8 cellular contexts compared by ENCODE assay signal in genomic region chr10:101816913-101817541, GRCh38. TPM values are rescaled to one million over a fixed set of nuclear protein-coding genes. Genes with fewer than 3 reads are reported as not detected.
A peak's percentile ranks its signal among the peaks of the same experiment; 100 is the strongest.
DNase-seq lines count a peak whose midpoint lies in the region; ATAC-seq, FAIRE-seq and TF ChIP-seq lines count a peak whose summit lies in the region.

No MANE protein-coding gene starts in this region.

- TF ChIP-seq CTCF in K562 (IDR thresholded peaks at IDR 0.05 in 2 of 3, conservative IDR thresholded peaks at IDR 0.05 in 1 of 3; ENCODE audit: insufficient read depth in 2 of 3, low read depth in 1 of 3, low read length in 3 of 3) = no peak

- peaks cover 88% of the 10 kb centered on the region for H3K79me2 ChIP-seq in K562 (ENCODE audit: control insufficient read depth, insufficient read depth, low read length)

- H3K4me2 ChIP-seq in K562 (ENCODE audit: insufficient read depth, low read length) = peak overlapping the region; percentile 98

- no peaks in the 10 kb centered on the region for H3K9me1 ChIP-seq in K562 (ENCODE audit: control insufficient read depth, insufficient read depth, low read length)

- no peak for TF ChIP-seq RAD21 in K562 (CRISPR knock-in tag; conservative IDR thresholded peaks at IDR 0.05 in 1 of 2, IDR thresholded peaks at IDR 0.05 in 1 of 2)

- no peaks in the 10 kb centered on the region for H3K9me3 Mint-ChIP-seq in stimulated activated naive CD8-positive, alpha-beta T cell treated with anti-CD3 and anti-CD28 coated beads, Interleukin-15, Interleukin-2, amounts not matched to agents 100 ng/mL and 50 ng/mL, for 24 hours

- no peaks in the 10 kb centered on the region for H3K27me3 ChIP-seq in K562 (ENCODE audit: control insufficient read depth in 2 of 2, insufficient read depth in 2 of 2, low read length in 2 of 2)

- under 1% methylated on average over 14 of the region's 17 CpGs for WGBS in K562 (ENCODE audit: insufficient coverage, low coverage, missing lambda C conversion rate)
- 0% methylated on average over 8 to 14 of the region's 17 CpGs for WGBS in mesodermal cell (ENCODE audit: insufficient coverage in 2 of 2), 2 experiments

- FAIRE-seq in K562 (lab: Jason Lieb, UNC) = no peak

- H3K27ac ChIP-seq in K562 (ENCODE audit: extremely low read depth, low read depth, low read length) (peak overlapping the region; percentile 99), mesodermal cell (ENCODE audit: low read depth, low read length, severe bottlenecking) (peak overlapping the region; percentile 99)

- in situ Hi-C loops in K562 (cut with MboI) = no loop called here

- H3K4me3 ChIP-seq in K562 (peak overlapping the region; percentile 98), mesodermal cell (ENCODE audit: extremely low read depth, insufficient read depth, low read length, poor library complexity, severe bottlenecking) (peak overlapping the region; percentile 96)

- CTCF ChIA-PET in K562 (lab: Yijun Ruan, JAX; ENCODE audit: low intra/inter-chr PET ratio) = no interaction called here

- no peak for ATAC-seq in stimulated activated naive CD8-positive, alpha-beta T cell treated with anti-CD3 and anti-CD28 coated beads, Interleukin-15, Interleukin-2, amounts not matched to agents 100 U/mL and 50 U/mL, for 24 hours
- ATAC-seq in K562 = peak; percentile 1
- ATAC-seq in GM21381 (IDR thresholded peaks at IDR 0.05; ENCODE audit: unreplicated experiment) = no peak
- no peak for ATAC-seq in GM19395 (IDR thresholded peaks at IDR 0.05; ENCODE audit: unreplicated experiment)

- H3K27me3 Mint-ChIP-seq in stimulated activated naive CD8-positive, alpha-beta T cell treated with anti-CD3 and anti-CD28 coated beads, Interleukin-15, Interleukin-2, amounts not matched to agents 100 ng/mL and 50 ng/mL, for 24 hours = no peaks in the 10 kb centered on the region

- H3K4me1 Mint-ChIP-seq in stimulated activated naive CD8-positive, alpha-beta T cell treated with anti-CD3 and anti-CD28 coated beads, Interleukin-15, Interleukin-2, amounts not matched to agents 100 ng/mL and 50 ng/mL, for 24 hours (ENCODE audit: low read depth) = peaks cover 57% of the 10 kb centered on the region

- H3K4me1 ChIP-seq in K562 (replicated peaks in 1 of 2; ENCODE audit: control insufficient read depth in 2 of 2, insufficient read depth in 2 of 2, low read length in 2 of 2) = peaks cover 12 to 16% of the 10 kb centered on the region in 2 experiments; a peak in 4 of 5 replicates
- H3K4me1 ChIP-seq in mesodermal cell (ENCODE audit: control insufficient read depth, insufficient read depth, low read length, poor library complexity, severe bottlenecking) = peaks cover 17% of the 10 kb centered on the region

- TSS peak; percentile 36 for BruUV-seq in K562 (replicated peaks; lab: Mats Ljungman, UMichigan)

- POLR2A ChIA-PET in K562 (lab: Yijun Ruan, JAX) = interaction anchor here (0.6 to 3.9 kb wide), 6 partner anchors 9 to 160 kb away, joined by 3 to 19 read pairs (median 4); no protein-coding TSS in a partner anchor

- TF ChIP-seq EP300 in K562 (IDR thresholded peaks at IDR 0.05; ENCODE audit: low read length) = no peak

- peak overlapping the region; percentile 98 for H3K27ac Mint-ChIP-seq in stimulated activated naive CD8-positive, alpha-beta T cell treated with anti-CD3 and anti-CD28 coated beads, Interleukin-15, Interleukin-2, amounts not matched to agents 100 ng/mL and 50 ng/mL, for 24 hours

- peaks cover 35% of the 10 kb centered on the region for H4K20me1 ChIP-seq in K562 (replicated peaks; ENCODE audit: control insufficient read depth, insufficient read depth, low read length)

- intact Hi-C loops in K562 (cut with micrococcal nuclease) = no loop called here

- peak overlapping the region; percentile 90 for H3K4me3 Mint-ChIP-seq in stimulated activated naive CD8-positive, alpha-beta T cell treated with anti-CD3 and anti-CD28 coated beads, Interleukin-15, Interleukin-2, amounts not matched to agents 100 ng/mL and 50 ng/mL, for 24 hours

- H3K36me3 ChIP-seq in K562 (ENCODE audit: control insufficient read depth, insufficient read depth, low read length) (peaks cover 29% of the 10 kb centered on the region; the same call in 2 of the 3 replicates), mesodermal cell (ENCODE audit: control insufficient read depth, insufficient read depth, low read length) (peaks cover 15% of the 10 kb centered on the region)

- H2AFZ ChIP-seq in K562 (ENCODE audit: low read depth, low read length) = no peak overlapping the region

- H3K36me3 Mint-ChIP-seq in stimulated activated naive CD8-positive, alpha-beta T cell treated with anti-CD3 and anti-CD28 coated beads, Interleukin-15, Interleukin-2, amounts not matched to agents 100 ng/mL and 50 ng/mL, for 24 hours (ENCODE audit: low read depth) = peaks cover 38% of the 10 kb centered on the region

- peak overlapping the region; percentile 96 to 100 for H3K9ac ChIP-seq in K562 (ENCODE audit: insufficient read depth in 1 of 2, low read depth in 2 of 2, low read length in 2 of 2)

- TF ChIP-seq POLR2A in K562 (conservative IDR thresholded peaks at IDR 0.05) = no peak

- no peak for DNase-seq in stimulated activated naive CD8-positive, alpha-beta T cell treated with anti-CD3 and anti-CD28 coated beads, Interleukin-15, Interleukin-2, amounts not matched to agents 100 U/mL and 50 U/mL, for 24 hours
- DNase-seq in K562 (ENCODE audit: extremely low read depth in 1 of 4, low spot score in 3 of 4) = no peak
- no peak for DNase-seq in ecto neural progenitor cell (ENCODE audit: low spot score)
- no peak for DNase-seq in cerebellum (ENCODE audit: low spot score)

- no peaks in the 10 kb centered on the region for H3K9me3 ChIP-seq in K562 (replicated peaks; ENCODE audit: control insufficient read depth, insufficient read depth, low read depth, low read length)
- no peaks in the 10 kb centered on the region for H3K9me3 ChIP-seq in mesodermal cell (ENCODE audit: control insufficient read depth, low read length)

RNA-seq across cellular contexts. Expression of gene OGA, which starts 1.2 kb away (rescaled TPM):
- total RNA-seq in K562 (2011; cell fraction: chromatin; rRNA removed; ENCODE audit: low replicate concordance) = 146 and 468 TPM in 2 replicates
- 65.4 and 98.2 TPM in 2 replicates for total RNA-seq in K562 (2011; cell fraction: nucleolus; rRNA removed)
- total RNA-seq in K562 (2011; cell fraction: nucleoplasm; rRNA removed) = 193 and 258 TPM in 2 replicates
- total RNA-seq in K562 (2014; rRNA removed) (47.5 and 51.3 TPM in 2 replicates), K562 (2014; rRNA removed; fragmentation: Illumina TruSeq; extraction: Trizol) (67.1 and 72.2 TPM in 2 replicates), K562 (2015; rRNA removed; fragmentation: Illumina TruSeq; extraction: Trizol) (58.4 and 60.7 TPM in 2 replicates), K562 (2021) (41.6 and 54.3 TPM in 2 replicates), cerebellum (295 TPM)
- polyA plus RNA-seq in K562 (2011; rRNA removed) (73.5 and 79.9 TPM in 2 replicates), K562 (2014; fragmentation: Illumina TruSeq; extraction: Trizol) (61.1 and 61.2 TPM in 2 replicates), K562 (2014; fragmentation: Nextera tagmentation; extraction: Ambion mirVana) (10 to 100 TPM; 13.5 to 18.6 TPM), K562 (2014; rRNA removed) (59.5 and 61.8 TPM in 2 replicates)
- 7.7 and 23.2 TPM in 2 replicates for polyA plus RNA-seq in K562 (2011; cell fraction: cytosol; rRNA removed)
- polyA plus RNA-seq in K562 (2011; cell fraction: nucleus; rRNA removed) = 116 and 157 TPM in 2 replicates
- 42.3 and 50.2 TPM in 2 replicates for polyA plus RNA-seq in K562 (2012)
- polyA minus RNA-seq in K562 (2011; rRNA and poly(A)+ RNA removed) = 82.2 and 103 TPM in 2 replicates
- polyA minus RNA-seq in K562 (2011; cell fraction: cytosol; rRNA and poly(A)+ RNA removed) = 25.0 and 32.5 TPM in 2 replicates
- 36.2 and 78.1 TPM in 2 replicates for polyA minus RNA-seq in K562 (2011; cell fraction: nucleus; rRNA and poly(A)+ RNA removed)
- 88.5 TPM for polyA plus RNA-seq in mesodermal cell (2013, experiment 1 of 2)
- polyA plus RNA-seq in mesodermal cell (2013, experiment 2 of 2) = 80.1 TPM

RNA-seq across cellular contexts. Expression of gene KCNIP2, which starts 26.6 kb away (rescaled TPM):
- 32.6 and 43.2 TPM in 2 replicates for total RNA-seq in K562 (2011; cell fraction: chromatin; rRNA removed; ENCODE audit: low replicate concordance)
- 16.7 and 18.7 TPM in 2 replicates for total RNA-seq in K562 (2011; cell fraction: nucleolus; rRNA removed)
- 49.0 and 80.9 TPM in 2 replicates for total RNA-seq in K562 (2011; cell fraction: nucleoplasm; rRNA removed)
- total RNA-seq in K562 (2014; rRNA removed) (2.9 and 4.2 TPM in 2 replicates), K562 (2014; rRNA removed; fragmentation: Illumina TruSeq; extraction: Trizol) (2.9 and 4.0 TPM in 2 replicates), K562 (2015; rRNA removed; fragmentation: Illumina TruSeq; extraction: Trizol) (3.2 and 4.1 TPM in 2 replicates), K562 (2021) (4.8 and 7.6 TPM in 2 replicates), cerebellum (8.3 TPM)
- polyA plus RNA-seq in K562 (2011; rRNA removed) (7.1 and 9.5 TPM in 2 replicates), K562 (2014; fragmentation: Illumina TruSeq; extraction: Trizol) (6.3 and 7.9 TPM in 2 replicates), K562 (2014; fragmentation: Nextera tagmentation; extraction: Ambion mirVana) (1 to 10 TPM; 2.5 to 3.2 TPM), K562 (2014; rRNA removed) (6.2 and 6.6 TPM in 2 replicates)
- polyA plus RNA-seq in K562 (2011; cell fraction: cytosol; rRNA removed) = 1.7 and 3.2 TPM in 2 replicates
- 57.8 and 62.2 TPM in 2 replicates for polyA plus RNA-seq in K562 (2011; cell fraction: nucleus; rRNA removed)
- 6.0 and 9.6 TPM in 2 replicates for polyA plus RNA-seq in K562 (2012)
- polyA minus RNA-seq in K562 (2011; rRNA and poly(A)+ RNA removed) = 2.1 and 4.6 TPM in 2 replicates
- polyA minus RNA-seq in K562 (2011; cell fraction: cytosol; rRNA and poly(A)+ RNA removed) = 0.91 TPM in 1 of 2 replicates, not detected in the other
- polyA minus RNA-seq in K562 (2011; cell fraction: nucleus; rRNA and poly(A)+ RNA removed) = 5.5 and 11.3 TPM in 2 replicates
- polyA plus RNA-seq in mesodermal cell (2013, experiment 1 of 2) = 2.9 TPM
- 2.3 TPM for polyA plus RNA-seq in mesodermal cell (2013, experiment 2 of 2)

RNA-seq across cellular contexts. Expression of gene NPM3, which starts 33.8 kb away (rescaled TPM):
- total RNA-seq in K562 (2011; cell fraction: chromatin; rRNA removed; ENCODE audit: low replicate concordance) = 7.6 and 17.3 TPM in 2 replicates
- 26.8 and 34.0 TPM in 2 replicates for total RNA-seq in K562 (2011; cell fraction: nucleolus; rRNA removed)
- 22.0 and 23.0 TPM in 2 replicates for total RNA-seq in K562 (2011; cell fraction: nucleoplasm; rRNA removed)
- total RNA-seq in K562 (2014; rRNA removed) = 171 and 204 TPM in 2 replicates
- total RNA-seq in K562 (2014; rRNA removed; fragmentation: Illumina TruSeq; extraction: Trizol) = 85.8 and 114 TPM in 2 replicates
- 108 and 112 TPM in 2 replicates for total RNA-seq in K562 (2015; rRNA removed; fragmentation: Illumina TruSeq; extraction: Trizol)
- total RNA-seq in K562 (2021) = 147 and 148 TPM in 2 replicates
- 88.9 and 97.4 TPM in 2 replicates for polyA plus RNA-seq in K562 (2011; rRNA removed)
- 141 and 176 TPM in 2 replicates for polyA plus RNA-seq in K562 (2011; cell fraction: cytosol; rRNA removed)
- polyA plus RNA-seq in K562 (2011; cell fraction: nucleus; rRNA removed) = 72.2 and 89.1 TPM in 2 replicates
- polyA plus RNA-seq in K562 (2012) = 76.1 and 130 TPM in 2 replicates
- 204 and 239 TPM in 2 replicates for polyA plus RNA-seq in K562 (2014; fragmentation: Illumina TruSeq; extraction: Trizol)
- polyA plus RNA-seq in K562 (2014; fragmentation: Nextera tagmentation; extraction: Ambion mirVana) = 10 to 100 TPM; 15.2 to 54.4 TPM
- 161 and 168 TPM in 2 replicates for polyA plus RNA-seq in K562 (2014; rRNA removed)
- 48.1 and 61.6 TPM in 2 replicates for polyA minus RNA-seq in K562 (2011; rRNA and poly(A)+ RNA removed)
- polyA minus RNA-seq in K562 (2011; cell fraction: cytosol; rRNA and poly(A)+ RNA removed) = 36.0 and 44.2 TPM in 2 replicates
- 11.2 and 12.2 TPM in 2 replicates for polyA minus RNA-seq in K562 (2011; cell fraction: nucleus; rRNA and poly(A)+ RNA removed)
- polyA plus RNA-seq in mesodermal cell (2013, experiment 1 of 2) = 65.8 TPM
- polyA plus RNA-seq in mesodermal cell (2013, experiment 2 of 2) = 59.4 TPM
- 13.0 TPM for total RNA-seq in cerebellum

RNA-seq across cellular contexts. Expression of gene FGF8, which starts 41.1 kb away (rescaled TPM):
- total RNA-seq in K562 (2011; cell fraction: chromatin; rRNA removed; ENCODE audit: low replicate concordance) = not detected in 2 replicates
- total RNA-seq in K562 (2011; cell fraction: nucleolus; rRNA removed) = 0.67 TPM in 1 of 2 replicates, not detected in the other
- 1.0 TPM in 1 of 2 replicates, not detected in the other for total RNA-seq in K562 (2011; cell fraction: nucleoplasm; rRNA removed)
- total RNA-seq in K562 (2014; rRNA removed) (0.82 TPM in 1 of 2 replicates, not detected in the other), K562 (2014; rRNA removed; fragmentation: Illumina TruSeq; extraction: Trizol) (not detected in 2 replicates), K562 (2015; rRNA removed; fragmentation: Illumina TruSeq; extraction: Trizol) (not detected in 2 replicates), K562 (2021) (0.29 and 0.31 TPM in 2 replicates), cerebellum (1.2 TPM)
- polyA plus RNA-seq in K562 (2011; rRNA removed) (0.13 and 0.24 TPM in 2 replicates), K562 (2014; fragmentation: Illumina TruSeq; extraction: Trizol) (not detected in 2 replicates), K562 (2014; fragmentation: Nextera tagmentation; extraction: Ambion mirVana) (not detected), K562 (2014; rRNA removed) (0.28 and 0.44 TPM in 2 replicates)
- 0.73 TPM in 1 of 2 replicates, not detected in the other for polyA plus RNA-seq in K562 (2011; cell fraction: cytosol; rRNA removed)
- polyA plus RNA-seq in K562 (2011; cell fraction: nucleus; rRNA removed) = 1.5 TPM in 2 replicates
- polyA plus RNA-seq in K562 (2012) = 0.09 TPM in 1 of 2 replicates, not detected in the other
- not detected in 2 replicates for polyA minus RNA-seq in K562 (2011; rRNA and poly(A)+ RNA removed)
- not detected in 2 replicates for polyA minus RNA-seq in K562 (2011; cell fraction: cytosol; rRNA and poly(A)+ RNA removed)
- polyA minus RNA-seq in K562 (2011; cell fraction: nucleus; rRNA and poly(A)+ RNA removed) = 0.54 TPM in 1 of 2 replicates, not detected in the other
- polyA plus RNA-seq in mesodermal cell (2013, experiment 1 of 2) = 0.88 TPM
- polyA plus RNA-seq in mesodermal cell (2013, experiment 2 of 2) = 0.56 TPM
